Comparison of ENCODE assay signal across 10 cellular contexts in the genomic region with DNA sequence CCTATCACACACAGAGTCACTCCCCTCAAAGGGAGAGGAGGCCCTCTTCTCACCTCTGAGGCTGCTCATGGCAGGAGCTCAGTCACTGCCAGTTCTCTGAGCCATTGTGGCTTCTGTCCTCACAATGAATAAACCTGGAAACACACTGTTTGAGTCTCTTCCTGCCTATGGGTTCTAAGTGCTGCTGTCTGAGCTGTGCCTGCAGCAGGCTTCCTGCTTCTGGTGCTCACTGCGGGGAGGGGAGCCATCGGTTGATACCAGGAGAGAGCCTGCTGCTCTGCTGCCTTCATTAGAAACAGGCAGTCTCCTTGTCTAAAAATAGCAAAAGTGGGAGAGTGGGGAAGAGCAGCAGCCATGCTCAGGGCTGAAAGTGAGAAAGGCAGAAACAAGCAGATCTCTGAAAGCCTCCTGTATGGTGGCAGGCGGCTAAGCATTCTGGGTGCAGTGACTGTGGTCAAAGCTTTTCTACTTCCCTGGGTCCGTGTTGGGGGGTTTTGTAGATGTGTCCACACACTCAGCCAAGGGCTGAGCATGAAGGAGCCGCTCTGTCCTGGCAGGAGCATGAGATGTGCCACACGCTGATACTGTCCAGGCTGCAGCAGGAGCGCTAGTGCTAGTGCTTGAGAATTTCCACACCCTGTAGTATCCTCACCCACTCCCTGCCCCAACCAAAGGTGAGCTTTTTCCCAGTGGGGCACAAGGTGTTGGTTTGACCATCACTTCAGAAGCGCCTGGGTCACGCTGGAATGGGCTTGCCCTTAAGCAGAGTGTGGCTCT. TPM values are rescaled to one million over a fixed set of nuclear protein-coding genes. Genes with fewer than 3 reads are reported as not detected.
A peak's percentile ranks its signal among the peaks of the same experiment; 100 is the strongest.
DNase-seq lines count a peak whose midpoint lies in the region; ATAC-seq lines count a peak whose summit lies in the region.
"Had no signal": no experiment of that assay in that cellular context is flagged by ENCODE, and none has a peak within 500 bp of the region (broad histone marks: within the 10 kb centered on the region; RNA-seq: fewer than 3 reads in every experiment).

No MANE protein-coding gene starts in this region.

- peaks cover 2% of the 10 kb centered on the region for H3K36me3 Mint-ChIP-seq in activated CD4-positive, alpha-beta T cell treated with anti-CD3 and anti-CD28 coated beads, Interleukin-2, amount 10 ng/mL, durations not matched to agents 7 days and 5 days (ENCODE audit: low read depth)
- H3K36me3 Mint-ChIP-seq in activated CD8-positive, alpha-beta T cell treated with anti-CD3 and anti-CD28 coated beads, Interleukin-2, amount 10 ng/mL, durations not matched to agents 7 days and 5 days (ENCODE audit: low read depth), result no peaks in the 10 kb centered on the region

- CTCF ChIA-PET in activated CD4-positive, alpha-beta T cell treated with anti-CD3 and anti-CD28 coated beads, Interleukin-2, amount 10 ng/mL, durations not matched to agents 7 days and 5 days (lab: Charles Lee), result interaction anchor here (0.9 to 1.5 kb wide), 4 partner anchors 9 to 31 kb away, joined by 4 to 5 read pairs (median 4); no protein-coding TSS in a partner anchor
- CTCF ChIA-PET in activated CD8-positive, alpha-beta T cell treated with anti-CD3 and anti-CD28 coated beads, Interleukin-2, amount 10 ng/mL, durations not matched to agents 7 days and 5 days (lab: Charles Lee), result interaction anchor here (1.2 to 3.7 kb wide), 3 partner anchors 20 to 412 kb away, joined by 3 to 14 read pairs (median 10); no protein-coding TSS in a partner anchor

- WGBS in right cardiac atrium, result 45% methylated on average over 9 of the region's 9 CpGs

- no peaks in the 10 kb centered on the region for H3K9me3 ChIP-seq in right cardiac atrium (ENCODE audit: control insufficient read depth, low read length)

- H3K4me3 Mint-ChIP-seq in activated CD4-positive, alpha-beta T cell treated with anti-CD3 and anti-CD28 coated beads, Interleukin-2, amount 10 ng/mL, durations not matched to agents 7 days and 5 days, result peak overlapping the region; percentile 18
- H3K4me3 Mint-ChIP-seq in activated CD8-positive, alpha-beta T cell treated with anti-CD3 and anti-CD28 coated beads, Interleukin-2, amount 10 ng/mL, durations not matched to agents 7 days and 5 days, result no peak overlapping the region
- peak overlapping the region; percentile 8 to 59 for H3K4me3 Mint-ChIP-seq in stimulated activated naive CD8-positive, alpha-beta T cell treated with anti-CD3 and anti-CD28 coated beads, Interleukin-15, amount 100 ng/mL, for 72 hours

- peaks cover 66% of the 10 kb centered on the region for H3K4me1 Mint-ChIP-seq in activated CD4-positive, alpha-beta T cell treated with anti-CD3 and anti-CD28 coated beads, Interleukin-2, amount 10 ng/mL, durations not matched to agents 7 days and 5 days
- peaks cover 31% of the 10 kb centered on the region for H3K4me1 Mint-ChIP-seq in activated CD8-positive, alpha-beta T cell treated with anti-CD3 and anti-CD28 coated beads, Interleukin-2, amount 10 ng/mL, durations not matched to agents 7 days and 5 days (ENCODE audit: low read depth)
- H3K4me1 Mint-ChIP-seq in stimulated activated naive CD8-positive, alpha-beta T cell treated with anti-CD3 and anti-CD28 coated beads, Interleukin-15, amount 100 ng/mL, for 72 hours, result peaks cover 28% of the 10 kb centered on the region

- no peak overlapping the region for H3K4me3 ChIP-seq in right cardiac atrium (ENCODE audit: low read length)

- H3K27ac ChIP-seq in right cardiac atrium (ENCODE audit: low read length), result peak overlapping the region; percentile 73

- peak; percentile 85 for ATAC-seq in activated CD8-positive, alpha-beta T cell treated with anti-CD3 and anti-CD28 coated beads, Interleukin-2, amount 10 ng/mL, durations not matched to agents 7 days and 5 days
- ATAC-seq in right cardiac atrium, result peak; percentile 62 to 81
- peak; percentile 84 for ATAC-seq in stimulated activated naive CD8-positive, alpha-beta T cell treated with anti-CD3 and anti-CD28 coated beads, Interleukin-15, amount 100 ng/mL, for 72 hours
- ATAC-seq: esophagus mucosa had no signal

- H3K27me3 Mint-ChIP-seq in activated CD4-positive, alpha-beta T cell treated with anti-CD3 and anti-CD28 coated beads, Interleukin-2, amount 10 ng/mL, durations not matched to agents 7 days and 5 days, result no peaks in the 10 kb centered on the region
- no peaks in the 10 kb centered on the region for H3K27me3 Mint-ChIP-seq in activated CD8-positive, alpha-beta T cell treated with anti-CD3 and anti-CD28 coated beads, Interleukin-2, amount 10 ng/mL, durations not matched to agents 7 days and 5 days (ENCODE audit: low read depth)
- no peaks in the 10 kb centered on the region for H3K27me3 Mint-ChIP-seq in stimulated activated naive CD8-positive, alpha-beta T cell treated with anti-CD3 and anti-CD28 coated beads, Interleukin-15, amount 100 ng/mL, for 72 hours

- peak overlapping the region; percentile 88 for H3K27ac Mint-ChIP-seq in activated CD4-positive, alpha-beta T cell treated with anti-CD3 and anti-CD28 coated beads, Interleukin-2, amount 10 ng/mL, durations not matched to agents 7 days and 5 days
- H3K27ac Mint-ChIP-seq in activated CD8-positive, alpha-beta T cell treated with anti-CD3 and anti-CD28 coated beads, Interleukin-2, amount 10 ng/mL, durations not matched to agents 7 days and 5 days, result peak overlapping the region; percentile 54
- peak overlapping the region; percentile 16 to 81 for H3K27ac Mint-ChIP-seq in stimulated activated naive CD8-positive, alpha-beta T cell treated with anti-CD3 and anti-CD28 coated beads, Interleukin-15, amount 100 ng/mL, for 72 hours

- intact Hi-C loops in right cardiac atrium (cut with DNase I), result no loop called here

- no peaks in the 10 kb centered on the region for H3K27me3 ChIP-seq in right cardiac atrium (ENCODE audit: control insufficient read depth, insufficient read depth)

- H3K9me3 Mint-ChIP-seq in activated CD4-positive, alpha-beta T cell treated with anti-CD3 and anti-CD28 coated beads, Interleukin-2, amount 10 ng/mL, durations not matched to agents 7 days and 5 days, result no peaks in the 10 kb centered on the region
- H3K9me3 Mint-ChIP-seq in activated CD8-positive, alpha-beta T cell treated with anti-CD3 and anti-CD28 coated beads, Interleukin-2, amount 10 ng/mL, durations not matched to agents 7 days and 5 days (ENCODE audit: insufficient read depth), result no peaks in the 10 kb centered on the region
- peaks cover 0 to 4% of the 10 kb centered on the region in 2 donors for H3K9me3 Mint-ChIP-seq in stimulated activated naive CD8-positive, alpha-beta T cell treated with anti-CD3 and anti-CD28 coated beads, Interleukin-15, amount 100 ng/mL, for 72 hours

- DNase-seq in activated CD4-positive, alpha-beta T cell treated with anti-CD3 and anti-CD28 coated beads, Interleukin-2, amount 10 ng/mL, durations not matched to agents 7 days and 5 days, result peak; percentile 46
- DNase-seq in activated CD4-positive, alpha-beta T cell treated with anti-CD3 and anti-CD28 coated beads for 1 hour, result no peak
- peak; percentile 41 for DNase-seq in activated CD8-positive, alpha-beta T cell treated with anti-CD3 and anti-CD28 coated beads, Interleukin-2, amount 10 ng/mL, durations not matched to agents 7 days and 5 days
- DNase-seq in right cardiac atrium, result peak in 1 of 3 donors; percentile 68
- peak in 1 of 2 donors; percentile 50 for DNase-seq in stimulated activated naive CD8-positive, alpha-beta T cell treated with anti-CD3 and anti-CD28 coated beads, Interleukin-15, amount 100 ng/mL, for 72 hours
- DNase-seq in NOMO-1 (lab: John Stamatoyannopoulos, UW; ENCODE audit: unreplicated experiment in 2 of 2), result no peak
- no peak for DNase-seq in NCI-H226
- DNase-seq in SIG-M5 treated with dmso at 0.1 percent for 504 hours (lab: John Stamatoyannopoulos, UW; ENCODE audit: unreplicated experiment), result no peak
- DNase-seq: activated effector memory CD4-positive, alpha-beta T cell treated with anti-CD3 and anti-CD28 coated beads, Interleukin-2, amount 50 U/mL, for 16 hours had no signal

- POLR2A ChIA-PET in activated CD4-positive, alpha-beta T cell treated with anti-CD3 and anti-CD28 coated beads, Interleukin-2, amount 10 ng/mL, durations not matched to agents 7 days and 5 days (lab: Charles Lee), result no interaction called here
- POLR2A ChIA-PET in activated CD8-positive, alpha-beta T cell treated with anti-CD3 and anti-CD28 coated beads, Interleukin-2, amount 10 ng/mL, durations not matched to agents 7 days and 5 days (lab: Charles Lee), result interaction anchor here (0.7 to 1.5 kb wide), 2 partner anchors 48 to 237 kb away, joined by 3 read pairs; no protein-coding TSS in a partner anchor

- H3K4me1 ChIP-seq in right cardiac atrium (ENCODE audit: control insufficient read depth, insufficient read depth, low read length), result peaks cover 4% of the 10 kb centered on the region

RNA-seq across cellular contexts. Expression of gene PRKACG, which starts 34.2 kb away (rescaled TPM):
- total RNA-seq in activated CD4-positive, alpha-beta T cell treated with anti-CD3 and anti-CD28 coated beads, Interleukin-2, amount 10 ng/mL, durations not matched to agents 7 days and 5 days, result not detected
- not detected for total RNA-seq in activated CD8-positive, alpha-beta T cell treated with anti-CD3 and anti-CD28 coated beads, Interleukin-2, amount 10 ng/mL, durations not matched to agents 7 days and 5 days
- total RNA-seq in right cardiac atrium, result not detected
- polyA plus RNA-seq in right cardiac atrium, result not detected
- total RNA-seq: esophagus mucosa had no signal

RNA-seq across cellular contexts. Expression of gene FXN, which starts 55.8 kb away (rescaled TPM):
- 10 to 100 TPM; 27.2 to 32.0 TPM for total RNA-seq in activated CD4-positive, alpha-beta T cell treated with anti-CD3 and anti-CD28 coated beads, Interleukin-2, amount 10 ng/mL, durations not matched to agents 7 days and 5 days
- 10 to 100 TPM; 21.7 to 23.2 TPM for total RNA-seq in activated CD8-positive, alpha-beta T cell treated with anti-CD3 and anti-CD28 coated beads, Interleukin-2, amount 10 ng/mL, durations not matched to agents 7 days and 5 days
- 10 to 100 TPM; 24.6 to 28.9 (median 28.1) TPM for total RNA-seq in right cardiac atrium
- 18.1 TPM for polyA plus RNA-seq in right cardiac atrium

Comparison
In these comparisons a context has a peak if more than half of its experiments do, and no peak if none do; other contexts are left out.
1. DNase-seq: peak in activated CD4-positive, alpha-beta T cell treated with anti-CD3 and anti-CD28 coated beads, Interleukin-2, amount 10 ng/mL, durations not matched to agents 7 days and 5 days (single experiment) and activated CD8-positive, alpha-beta T cell treated with anti-CD3 and anti-CD28 coated beads, Interleukin-2, amount 10 ng/mL, durations not matched to agents 7 days and 5 days (single experiment); none in activated CD4-positive, alpha-beta T cell treated with anti-CD3 and anti-CD28 coated beads for 1 hour (single experiment), NOMO-1 (0 of 2), NCI-H226 (single experiment) and SIG-M5 treated with dmso at 0.1 percent for 504 hours (single experiment).
2. Peak in every context shown above with its lines, with median percentiles within 50 percentile points of each other: H3K27ac Mint-ChIP-seq and ATAC-seq.